1 cellular context compared by ENCODE assay signal in the genomic region with DNA sequence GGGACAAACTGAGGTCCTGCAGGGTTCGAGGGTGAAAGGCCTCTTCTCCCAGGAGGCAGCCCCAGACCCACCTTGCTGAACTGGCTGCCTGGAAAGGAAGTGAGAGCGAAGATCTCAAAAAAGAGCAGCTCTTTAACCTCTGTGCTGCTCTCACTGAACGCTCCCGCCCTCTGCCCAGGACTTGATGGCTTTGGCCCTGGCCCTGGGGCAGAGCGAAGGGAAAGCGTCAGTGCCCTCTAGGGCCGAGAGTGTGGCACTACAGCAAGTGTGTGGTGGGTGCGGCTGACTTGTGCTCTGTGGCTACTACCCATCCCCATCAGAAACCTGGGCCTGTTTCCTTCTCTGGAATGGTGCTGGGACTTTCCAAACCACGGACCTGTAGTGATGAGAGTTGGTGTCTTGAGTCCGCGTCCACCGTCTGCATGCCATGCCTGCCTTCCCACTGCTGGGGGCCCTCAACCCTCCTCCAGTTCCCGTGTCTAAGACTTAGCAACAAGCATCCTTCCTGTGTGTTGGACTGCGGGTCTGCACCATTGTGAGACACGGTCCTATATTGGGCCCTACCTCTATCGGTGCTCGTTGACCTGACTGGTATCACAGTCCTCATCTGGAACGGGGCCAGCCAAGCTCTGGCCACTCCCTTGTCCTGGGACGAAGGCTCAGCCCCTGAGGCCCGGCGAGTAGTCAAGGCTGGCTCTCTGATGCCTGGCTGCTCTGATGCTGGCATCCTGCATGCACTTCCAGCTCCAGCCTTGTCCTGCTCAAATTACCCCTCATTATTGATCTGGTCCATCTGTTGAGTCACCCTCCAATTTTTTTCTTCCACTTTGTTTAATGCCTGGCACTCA.
A peak's percentile ranks its signal among the peaks of the same experiment; 100 is the strongest.
TF ChIP-seq lines count a peak whose summit lies in the region.

No MANE protein-coding gene starts in this region.

TF ChIP-seq in HepG2, 621 proteins besides CTCF, POLR2A, EP300 and RAD21 (continued from another document and continues in another):
- TF ChIP-seq, protein P1, sequence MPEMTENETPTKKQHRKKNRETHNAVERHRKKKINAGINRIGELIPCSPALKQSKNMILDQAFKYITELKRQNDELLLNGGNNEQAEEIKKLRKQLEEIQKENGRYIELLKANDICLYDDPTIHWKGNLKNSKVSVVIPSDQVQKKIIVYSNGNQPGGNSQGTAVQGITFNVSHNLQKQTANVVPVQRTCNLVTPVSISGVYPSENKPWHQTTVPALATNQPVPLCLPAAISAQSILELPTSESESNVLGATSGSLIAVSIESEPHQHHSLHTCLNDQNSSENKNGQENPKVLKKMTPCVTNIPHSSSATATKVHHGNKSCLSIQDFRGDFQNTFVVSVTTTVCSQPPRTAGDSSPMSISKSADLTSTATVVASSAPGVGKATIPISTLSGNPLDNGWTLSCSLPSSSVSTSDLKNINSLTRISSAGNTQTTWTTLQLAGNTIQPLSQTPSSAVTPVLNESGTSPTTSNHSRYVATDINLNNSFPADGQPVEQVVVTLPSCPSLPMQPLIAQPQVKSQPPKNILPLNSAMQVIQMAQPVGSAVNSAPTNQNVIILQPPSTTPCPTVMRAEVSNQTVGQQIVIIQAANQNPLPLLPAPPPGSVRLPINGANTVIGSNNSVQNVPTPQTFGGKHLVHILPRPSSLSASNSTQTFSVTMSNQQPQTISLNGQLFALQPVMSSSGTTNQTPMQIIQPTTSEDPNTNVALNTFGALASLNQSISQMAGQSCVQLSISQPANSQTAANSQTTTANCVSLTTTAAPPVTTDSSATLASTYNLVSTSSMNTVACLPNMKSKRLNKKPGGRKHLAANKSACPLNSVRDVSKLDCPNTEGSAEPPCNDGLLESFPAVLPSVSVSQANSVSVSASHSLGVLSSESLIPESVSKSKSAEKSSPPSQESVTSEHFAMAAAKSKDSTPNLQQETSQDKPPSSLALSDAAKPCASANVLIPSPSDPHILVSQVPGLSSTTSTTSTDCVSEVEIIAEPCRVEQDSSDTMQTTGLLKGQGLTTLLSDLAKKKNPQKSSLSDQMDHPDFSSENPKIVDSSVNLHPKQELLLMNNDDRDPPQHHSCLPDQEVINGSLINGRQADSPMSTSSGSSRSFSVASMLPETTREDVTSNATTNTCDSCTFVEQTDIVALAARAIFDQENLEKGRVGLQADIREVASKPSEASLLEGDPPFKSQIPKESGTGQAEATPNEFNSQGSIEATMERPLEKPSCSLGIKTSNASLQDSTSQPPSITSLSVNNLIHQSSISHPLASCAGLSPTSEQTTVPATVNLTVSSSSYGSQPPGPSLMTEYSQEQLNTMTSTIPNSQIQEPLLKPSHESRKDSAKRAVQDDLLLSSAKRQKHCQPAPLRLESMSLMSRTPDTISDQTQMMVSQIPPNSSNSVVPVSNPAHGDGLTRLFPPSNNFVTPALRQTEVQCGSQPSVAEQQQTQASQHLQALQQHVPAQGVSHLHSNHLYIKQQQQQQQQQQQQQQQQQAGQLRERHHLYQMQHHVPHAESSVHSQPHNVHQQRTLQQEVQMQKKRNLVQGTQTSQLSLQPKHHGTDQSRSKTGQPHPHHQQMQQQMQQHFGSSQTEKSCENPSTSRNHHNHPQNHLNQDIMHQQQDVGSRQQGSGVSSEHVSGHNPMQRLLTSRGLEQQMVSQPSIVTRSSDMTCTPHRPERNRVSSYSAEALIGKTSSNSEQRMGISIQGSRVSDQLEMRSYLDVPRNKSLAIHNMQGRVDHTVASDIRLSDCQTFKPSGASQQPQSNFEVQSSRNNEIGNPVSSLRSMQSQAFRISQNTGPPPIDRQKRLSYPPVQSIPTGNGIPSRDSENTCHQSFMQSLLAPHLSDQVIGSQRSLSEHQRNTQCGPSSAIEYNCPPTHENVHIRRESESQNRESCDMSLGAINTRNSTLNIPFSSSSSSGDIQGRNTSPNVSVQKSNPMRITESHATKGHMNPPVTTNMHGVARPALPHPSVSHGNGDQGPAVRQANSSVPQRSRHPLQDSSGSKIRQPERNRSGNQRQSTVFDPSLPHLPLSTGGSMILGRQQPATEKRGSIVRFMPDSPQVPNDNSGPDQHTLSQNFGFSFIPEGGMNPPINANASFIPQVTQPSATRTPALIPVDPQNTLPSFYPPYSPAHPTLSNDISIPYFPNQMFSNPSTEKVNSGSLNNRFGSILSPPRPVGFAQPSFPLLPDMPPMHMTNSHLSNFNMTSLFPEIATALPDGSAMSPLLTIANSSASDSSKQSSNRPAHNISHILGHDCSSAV (CRISPR knock-in tag; IDR thresholded peaks at IDR 0.05; ENCODE audit: borderline replicate concordance) = no peak
- TF ChIP-seq ZNF607 (CRISPR knock-in tag; IDR thresholded peaks at IDR 0.05; ENCODE audit: borderline replicate concordance) = no peak
- TF ChIP-seq ZNF569 (CRISPR knock-in tag; IDR thresholded peaks at IDR 0.05; ENCODE audit: borderline replicate concordance) = no peak
- TF ChIP-seq, protein P2, sequence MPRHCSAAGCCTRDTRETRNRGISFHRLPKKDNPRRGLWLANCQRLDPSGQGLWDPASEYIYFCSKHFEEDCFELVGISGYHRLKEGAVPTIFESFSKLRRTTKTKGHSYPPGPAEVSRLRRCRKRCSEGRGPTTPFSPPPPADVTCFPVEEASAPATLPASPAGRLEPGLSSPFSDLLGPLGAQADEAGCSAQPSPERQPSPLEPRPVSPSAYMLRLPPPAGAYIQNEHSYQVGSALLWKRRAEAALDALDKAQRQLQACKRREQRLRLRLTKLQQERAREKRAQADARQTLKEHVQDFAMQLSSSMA (CRISPR knock-in tag; IDR thresholded peaks at IDR 0.05) = no peak
- TF ChIP-seq, protein P3, sequence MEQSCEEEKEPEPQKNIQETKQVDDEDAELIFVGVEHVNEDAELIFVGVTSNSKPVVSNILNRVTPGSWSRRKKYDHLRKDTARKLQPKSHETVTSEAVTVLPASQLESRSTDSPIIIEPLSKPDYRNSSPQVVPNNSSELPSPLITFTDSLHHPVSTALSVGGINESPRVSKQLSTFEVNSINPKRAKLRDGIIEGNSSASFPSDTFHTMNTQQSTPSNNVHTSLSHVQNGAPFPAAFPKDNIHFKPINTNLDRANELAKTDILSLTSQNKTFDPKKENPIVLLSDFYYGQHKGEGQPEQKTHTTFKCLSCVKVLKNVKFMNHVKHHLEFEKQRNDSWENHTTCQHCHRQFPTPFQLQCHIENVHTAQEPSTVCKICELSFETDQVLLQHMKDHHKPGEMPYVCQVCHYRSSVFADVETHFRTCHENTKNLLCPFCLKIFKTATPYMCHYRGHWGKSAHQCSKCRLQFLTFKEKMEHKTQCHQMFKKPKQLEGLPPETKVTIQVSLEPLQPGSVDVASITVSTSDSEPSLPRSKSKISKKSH (CRISPR knock-in tag; IDR thresholded peaks at IDR 0.05; ENCODE audit: borderline replicate concordance) = 0 out of 2 replicates have a peak, but pooled peaks have one; percentile 13
- TF ChIP-seq, protein P4, sequence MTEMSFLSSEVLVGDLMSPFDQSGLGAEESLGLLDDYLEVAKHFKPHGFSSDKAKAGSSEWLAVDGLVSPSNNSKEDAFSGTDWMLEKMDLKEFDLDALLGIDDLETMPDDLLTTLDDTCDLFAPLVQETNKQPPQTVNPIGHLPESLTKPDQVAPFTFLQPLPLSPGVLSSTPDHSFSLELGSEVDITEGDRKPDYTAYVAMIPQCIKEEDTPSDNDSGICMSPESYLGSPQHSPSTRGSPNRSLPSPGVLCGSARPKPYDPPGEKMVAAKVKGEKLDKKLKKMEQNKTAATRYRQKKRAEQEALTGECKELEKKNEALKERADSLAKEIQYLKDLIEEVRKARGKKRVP (CRISPR knock-in tag; IDR thresholded peaks at IDR 0.05) = no peak
- TF ChIP-seq ZSCAN30 (CRISPR knock-in tag; IDR thresholded peaks at IDR 0.05) = no peak
- no peak for TF ChIP-seq ZNF326 (CRISPR knock-in tag; IDR thresholded peaks at IDR 0.05; ENCODE audit: borderline replicate concordance)
- TF ChIP-seq ATF1 (CRISPR knock-in tag; IDR thresholded peaks at IDR 0.05) = no peak
- no peak for TF ChIP-seq FOXA3 (CRISPR knock-in tag; IDR thresholded peaks at IDR 0.05)
- TF ChIP-seq CC2D1A (CRISPR knock-in tag; IDR thresholded peaks at IDR 0.05) = no peak
- TF ChIP-seq, protein P5, sequence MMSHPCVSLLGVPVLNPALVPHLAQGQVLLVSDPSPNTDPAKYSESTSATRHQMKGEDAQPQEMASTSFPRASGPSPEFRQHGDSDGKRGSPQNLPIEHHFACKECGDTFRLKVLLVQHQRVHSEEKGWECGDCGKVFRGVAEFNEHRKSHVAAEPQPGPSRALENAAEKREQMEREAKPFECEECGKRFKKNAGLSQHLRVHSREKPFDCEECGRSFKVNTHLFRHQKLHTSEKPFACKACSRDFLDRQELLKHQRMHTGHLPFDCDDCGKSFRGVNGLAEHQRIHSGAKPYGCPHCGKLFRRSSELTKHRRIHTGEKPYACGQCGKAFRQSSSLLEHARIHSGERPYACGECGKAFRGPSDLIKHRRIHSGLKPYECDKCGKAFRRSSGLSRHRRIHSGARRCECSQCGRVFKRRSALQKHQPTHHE (CRISPR knock-in tag; IDR thresholded peaks at IDR 0.05; ENCODE audit: borderline replicate concordance) = no peak
- TF ChIP-seq, protein P6, sequence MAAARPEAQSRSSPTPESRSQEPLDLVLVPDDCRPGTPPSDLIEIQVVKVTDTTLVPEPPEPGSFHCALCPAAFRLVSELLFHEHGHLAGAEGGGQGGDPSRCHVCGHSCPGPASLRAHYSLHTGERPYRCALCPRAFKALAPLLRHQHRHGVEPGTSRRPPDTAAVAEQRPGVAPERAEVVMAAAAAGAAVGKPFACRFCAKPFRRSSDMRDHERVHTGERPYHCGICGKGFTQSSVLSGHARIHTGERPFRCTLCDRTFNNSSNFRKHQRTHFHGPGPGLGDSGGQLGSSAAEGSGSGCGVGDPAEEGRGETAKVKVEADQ (CRISPR knock-in tag; IDR thresholded peaks at IDR 0.05; ENCODE audit: borderline replicate concordance) = no peak
- TF ChIP-seq, protein P7, sequence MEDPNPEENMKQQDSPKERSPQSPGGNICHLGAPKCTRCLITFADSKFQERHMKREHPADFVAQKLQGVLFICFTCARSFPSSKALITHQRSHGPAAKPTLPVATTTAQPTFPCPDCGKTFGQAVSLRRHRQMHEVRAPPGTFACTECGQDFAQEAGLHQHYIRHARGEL (CRISPR knock-in tag; IDR thresholded peaks at IDR 0.05) = no peak
- TF ChIP-seq ZNF329 (CRISPR knock-in tag; IDR thresholded peaks at IDR 0.05; ENCODE audit: low read depth) = no peak
- no peak for TF ChIP-seq ETV5 (CRISPR knock-in tag; IDR thresholded peaks at IDR 0.05; ENCODE audit: borderline replicate concordance)
- TF ChIP-seq, protein P8, sequence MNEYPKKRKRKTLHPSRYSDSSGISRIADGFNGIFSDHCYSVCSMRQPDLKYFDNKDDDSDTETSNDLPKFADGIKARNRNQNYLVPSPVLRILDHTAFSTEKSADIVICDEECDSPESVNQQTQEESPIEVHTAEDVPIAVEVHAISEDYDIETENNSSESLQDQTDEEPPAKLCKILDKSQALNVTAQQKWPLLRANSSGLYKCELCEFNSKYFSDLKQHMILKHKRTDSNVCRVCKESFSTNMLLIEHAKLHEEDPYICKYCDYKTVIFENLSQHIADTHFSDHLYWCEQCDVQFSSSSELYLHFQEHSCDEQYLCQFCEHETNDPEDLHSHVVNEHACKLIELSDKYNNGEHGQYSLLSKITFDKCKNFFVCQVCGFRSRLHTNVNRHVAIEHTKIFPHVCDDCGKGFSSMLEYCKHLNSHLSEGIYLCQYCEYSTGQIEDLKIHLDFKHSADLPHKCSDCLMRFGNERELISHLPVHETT (CRISPR knock-in tag; conservative IDR thresholded peaks at IDR 0.05) = no peak
- no peak for TF ChIP-seq ZNF816 (CRISPR knock-in tag; IDR thresholded peaks at IDR 0.05; ENCODE audit: borderline replicate concordance)
- no peak for TF ChIP-seq ZNF7 (CRISPR knock-in tag; IDR thresholded peaks at IDR 0.05)
- TF ChIP-seq SP2 (CRISPR knock-in tag; IDR thresholded peaks at IDR 0.05) = 0 out of 2 replicates have a peak, but pooled peaks have one; percentile 12
- TF ChIP-seq EED (CRISPR knock-in tag; IDR thresholded peaks at IDR 0.05) = no peak
- TF ChIP-seq MIXL1 (CRISPR knock-in tag; IDR thresholded peaks at IDR 0.05) = no peak
- no peak for TF ChIP-seq SMARCE1 (IDR thresholded peaks at IDR 0.05; ENCODE audit: borderline replicate concordance)
- no peak for TF ChIP-seq NFYC (CRISPR knock-in tag; IDR thresholded peaks at IDR 0.05)
- no peak for TF ChIP-seq CBFB (CRISPR knock-in tag; IDR thresholded peaks at IDR 0.05)
- no peak for TF ChIP-seq FOSL1 (CRISPR knock-in tag; IDR thresholded peaks at IDR 0.05; ENCODE audit: borderline replicate concordance)
- TF ChIP-seq, protein P9, sequence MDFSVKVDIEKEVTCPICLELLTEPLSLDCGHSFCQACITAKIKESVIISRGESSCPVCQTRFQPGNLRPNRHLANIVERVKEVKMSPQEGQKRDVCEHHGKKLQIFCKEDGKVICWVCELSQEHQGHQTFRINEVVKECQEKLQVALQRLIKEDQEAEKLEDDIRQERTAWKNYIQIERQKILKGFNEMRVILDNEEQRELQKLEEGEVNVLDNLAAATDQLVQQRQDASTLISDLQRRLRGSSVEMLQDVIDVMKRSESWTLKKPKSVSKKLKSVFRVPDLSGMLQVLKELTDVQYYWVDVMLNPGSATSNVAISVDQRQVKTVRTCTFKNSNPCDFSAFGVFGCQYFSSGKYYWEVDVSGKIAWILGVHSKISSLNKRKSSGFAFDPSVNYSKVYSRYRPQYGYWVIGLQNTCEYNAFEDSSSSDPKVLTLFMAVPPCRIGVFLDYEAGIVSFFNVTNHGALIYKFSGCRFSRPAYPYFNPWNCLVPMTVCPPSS (IDR thresholded peaks at IDR 0.05) = no peak
- no peak for TF ChIP-seq NCOA1 (CRISPR knock-in tag; IDR thresholded peaks at IDR 0.05)
- TF ChIP-seq GLI4 (CRISPR knock-in tag; IDR thresholded peaks at IDR 0.05; ENCODE audit: borderline replicate concordance) = no peak
- no peak for TF ChIP-seq JARID2 (CRISPR knock-in tag; IDR thresholded peaks at IDR 0.05; ENCODE audit: insufficient replicate concordance)
